8 cellular contexts compared by ENCODE assay signal in the genomic region with DNA sequence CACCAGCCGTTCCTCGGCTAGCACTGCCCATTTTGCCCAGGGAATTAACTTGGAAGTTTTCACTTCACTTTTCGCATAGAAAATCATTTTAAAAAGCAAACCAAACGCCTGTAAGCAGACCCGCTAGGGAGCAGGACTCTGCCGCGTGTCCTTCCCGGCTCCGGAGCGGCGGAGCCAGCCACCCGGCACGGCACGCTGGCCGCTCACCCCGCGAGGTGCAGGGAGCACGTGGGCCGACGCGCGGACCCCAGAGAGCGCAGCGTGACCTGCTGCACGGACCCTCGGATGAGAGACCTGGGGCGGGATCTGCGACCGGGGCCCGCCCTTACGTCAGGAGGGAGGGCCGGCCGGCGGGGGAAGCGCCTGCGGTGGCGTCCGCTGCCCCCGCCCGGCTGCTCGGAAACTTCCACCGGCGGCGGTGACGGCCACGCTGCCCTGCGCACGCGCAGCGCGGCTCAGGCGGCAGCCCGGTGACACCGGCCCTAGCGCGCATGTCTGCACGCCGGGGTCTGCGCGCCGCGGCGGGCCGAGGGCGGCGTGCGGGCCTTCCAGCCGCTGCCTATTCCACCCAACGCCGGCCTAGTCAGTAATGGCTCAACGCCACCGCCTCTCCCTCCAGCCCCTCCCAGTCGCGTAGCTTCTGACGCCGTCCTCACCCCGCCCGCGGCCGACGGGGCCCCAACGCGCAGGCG.
DNase-seq lines count a peak whose midpoint lies in the region; ATAC-seq and TF ChIP-seq lines count a peak whose summit lies in the region.

No MANE protein-coding gene starts in this region.

- peak; percentile 54 for ATAC-seq in GM19025 (IDR thresholded peaks at IDR 0.05; ENCODE audit: low read depth, unreplicated experiment)
- ATAC-seq in HG03196 (IDR thresholded peaks at IDR 0.05; ENCODE audit: unreplicated experiment), result peak; percentile 60

- TF ChIP-seq CTCF in AG10803 (conservative IDR thresholded peaks at IDR 0.05; ENCODE audit: low read length), result no peak

- H3K4me3 ChIP-seq in AG10803 (ENCODE audit: low read length), result peak overlapping the region; percentile 74

- peak; percentile 95 for DNase-seq in AG10803 (ENCODE audit: low read depth)
- DNase-seq in NCI-H345 treated with DMSO at 0.1 percent for 48 hours (lab: John Stamatoyannopoulos, UW; ENCODE audit: unreplicated experiment), result peak; percentile 98
- peak; percentile 97 for DNase-seq in activated CD4-positive, CD25-positive, alpha-beta regulatory T cell treated with anti-CD3 and anti-CD28 coated beads, Interleukin-2, amount 50 U/mL, for 72 hours
- DNase-seq in cerebellar nuclear complex (lab: John Stamatoyannopoulos, UW), result peak; percentile 74 to 87
- DNase-seq in kidney tubule cell (ENCODE audit: low spot score), result peak; percentile 98
- DNase-seq in stimulated activated CD4-positive, alpha-beta T cell treated with anti-CD3 and anti-CD28 coated beads, Interleukin-15, amount 100 ng/mL, for 24 hours, result peak; percentile 95

Comparison
In these comparisons a context has a peak if more than half of its experiments do, and no peak if none do; other contexts are left out.
1. Peak in every context shown above with its lines: DNase-seq, ATAC-seq and H3K4me3 ChIP-seq.